2 cellular contexts compared by ENCODE assay signal in genomic region chr5:124652892-124653441, GRCh38.
TF ChIP-seq lines count a peak whose summit lies in the region.

No MANE protein-coding gene starts in this region.

TF ChIP-seq in HEK293, 187 proteins besides CTCF, POLR2A, EP300 and RAD21 (continued from another document):
- TF ChIP-seq ZNF518A (tag by site-specific recombination; conservative IDR thresholded peaks at IDR 0.05; ENCODE audit: low read depth) (no peak), SALL2 (tag by site-specific recombination; IDR thresholded peaks at IDR 0.05; ENCODE audit: borderline replicate concordance) (no peak), ZNF280D (tag by site-specific recombination; IDR thresholded peaks at IDR 0.05) (no peak), ZNF623 (tag by site-specific recombination; IDR thresholded peaks at IDR 0.05) (no peak), ATF2 (tag by site-specific recombination; IDR thresholded peaks at IDR 0.05; ENCODE audit: low read depth) (no peak), ZNF350 (tag by site-specific recombination; IDR thresholded peaks at IDR 0.05) (no peak), ZBTB48 (tag by site-specific recombination; IDR thresholded peaks at IDR 0.05) (no peak), ELK4 (IDR thresholded peaks at IDR 0.05; ENCODE audit: borderline replicate concordance, low read depth, low read length) (no peak), ZNF692 (tag by site-specific recombination; IDR thresholded peaks at IDR 0.05) (no peak)

TF ChIP-seq in HepG2, 621 proteins besides CTCF, POLR2A, EP300 and RAD21 (continued from another document):
- TF ChIP-seq AHDC1 (CRISPR knock-in tag; IDR thresholded peaks at IDR 0.05; ENCODE audit: borderline replicate concordance) (no peak), ZNF3 (CRISPR knock-in tag; IDR thresholded peaks at IDR 0.05) (no peak), SRY (CRISPR knock-in tag; IDR thresholded peaks at IDR 0.05) (no peak), SOX5 (CRISPR knock-in tag; IDR thresholded peaks at IDR 0.05; ENCODE audit: borderline replicate concordance) (no peak), USF2 (IDR thresholded peaks at IDR 0.05; ENCODE audit: low read depth, low read length) (no peak), USF2 (CRISPR knock-in tag; IDR thresholded peaks at IDR 0.05; ENCODE audit: borderline replicate concordance) (no peak), ZNF761 (CRISPR knock-in tag; conservative IDR thresholded peaks at IDR 0.05) (no peak), ZNF264 (CRISPR knock-in tag; IDR thresholded peaks at IDR 0.05) (no peak), TRAFD1 (CRISPR knock-in tag; IDR thresholded peaks at IDR 0.05; ENCODE audit: borderline replicate concordance) (no peak), ZNF747 (CRISPR knock-in tag; IDR thresholded peaks at IDR 0.05; ENCODE audit: borderline replicate concordance) (no peak), ZNF232 (CRISPR knock-in tag; IDR thresholded peaks at IDR 0.05; ENCODE audit: borderline replicate concordance) (no peak), GATA4 (IDR thresholded peaks at IDR 0.05; ENCODE audit: borderline replicate concordance, low read depth) (no peak), CREBL2 (CRISPR knock-in tag; IDR thresholded peaks at IDR 0.05; ENCODE audit: borderline replicate concordance) (no peak)
